ENCODE assay signal across 1 cellular context in genomic region chr9:37100750-37101149, GRCh38.
TF ChIP-seq lines count a peak whose summit lies in the region.

No MANE protein-coding gene starts in this region.

TF ChIP-seq in WTC11, 78 proteins besides CTCF, POLR2A, EP300 and RAD21 (continued from another document):
- TF ChIP-seq STAT6 (CRISPR knock-in tag; conservative IDR thresholded peaks at IDR 0.05; ENCODE audit: low read depth) = no peak
- no peak for TF ChIP-seq MYBL2 (CRISPR knock-in tag; IDR thresholded peaks at IDR 0.05)
- TF ChIP-seq FOXP4 (CRISPR knock-in tag; IDR thresholded peaks at IDR 0.05) = no peak
- no peak for TF ChIP-seq ZSCAN18 (CRISPR knock-in tag; IDR thresholded peaks at IDR 0.05)
- no peak for TF ChIP-seq KAT7 (CRISPR knock-in tag; IDR thresholded peaks at IDR 0.05; ENCODE audit: borderline replicate concordance)
- no peak for TF ChIP-seq RELA (CRISPR knock-in tag; IDR thresholded peaks at IDR 0.05; ENCODE audit: borderline replicate concordance)
- TF ChIP-seq CREB1 (CRISPR knock-in tag; IDR thresholded peaks at IDR 0.05) = no peak
- TF ChIP-seq NFYB (CRISPR knock-in tag; conservative IDR thresholded peaks at IDR 0.05; ENCODE audit: low read depth) = no peak
- no peak for TF ChIP-seq ZNF121 (CRISPR knock-in tag; IDR thresholded peaks at IDR 0.05)
- no peak for TF ChIP-seq ELF4 (CRISPR knock-in tag; IDR thresholded peaks at IDR 0.05; ENCODE audit: low read depth)
- no peak for TF ChIP-seq MXD4 (CRISPR knock-in tag; IDR thresholded peaks at IDR 0.05; ENCODE audit: borderline replicate concordance)
